Comparison of ENCODE assay signal across 27 cellular contexts in the genomic region with DNA sequence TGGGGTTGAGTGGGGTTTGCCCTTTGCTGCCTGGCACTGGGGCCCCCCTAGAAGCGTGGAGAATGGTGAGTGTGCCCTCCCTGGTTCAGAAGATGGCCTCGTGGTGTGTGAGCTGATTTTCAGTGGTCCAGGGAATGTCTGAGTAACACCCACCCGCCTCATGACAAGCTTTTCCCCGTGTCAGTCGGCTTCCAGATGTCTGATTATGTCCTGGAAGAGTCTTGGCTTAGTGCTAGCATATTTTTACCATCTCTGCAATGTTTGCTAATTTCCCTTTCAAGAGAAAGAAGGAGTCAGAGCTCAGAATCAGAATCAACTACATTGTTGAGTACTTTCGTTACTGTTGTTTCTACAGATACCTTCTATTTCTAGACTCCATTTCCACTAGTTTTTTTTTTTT.
"Had no signal": no experiment of that assay in that cellular context is flagged by ENCODE, and none has a peak within 500 bp of the region (broad histone marks: within the 10 kb centered on the region; RNA-seq: fewer than 3 reads in every experiment).

No MANE protein-coding gene starts in this region.

- H3K4me3 Mint-ChIP-seq: activated T-cell treated with anti-CD3 and anti-CD28 coated beads, Interleukin-2, amount 50 U/mL, for 72 hours; natural killer cell treated with Interleukin-12 subunit alpha and Interleukin-12 subunit beta and Interleukin-15 and Interleukin-18, amount 100 ng/mL, for 72 hours; stimulated activated naive CD8-positive, alpha-beta T cell treated with anti-CD3 and anti-CD28 coated beads, Interleukin-15, Interleukin-2, amounts not matched to agents 100 ng/mL and 50 ng/mL, for 24 hours had no signal

- H3K9me3 ChIP-seq: adrenal gland, left lung, mucosa of descending colon, pancreas, prostate gland, thyroid gland, upper lobe of left lung had no signal

- H3K27ac ChIP-seq: adrenal gland, left lung, pancreas, prostate gland, thyroid gland, upper lobe of left lung, VCaP had no signal

- H3K27me3 ChIP-seq: adrenal gland, left lung, pancreas, thyroid gland, upper lobe of left lung had no signal

- H3K9me3 Mint-ChIP-seq: activated naive CD4-positive, alpha-beta T cell treated with anti-CD3 and anti-CD28 coated beads, Interleukin-2, amount 50 U/mL, for 72 hours; activated T-cell treated with anti-CD3 and anti-CD28 coated beads, Interleukin-2, amount 50 U/mL, for 72 hours; natural killer cell treated with Interleukin-12 subunit alpha and Interleukin-12 subunit beta and Interleukin-15 and Interleukin-18, amount 100 ng/mL, for 72 hours; stimulated activated naive CD8-positive, alpha-beta T cell treated with anti-CD3 and anti-CD28 coated beads, Interleukin-15, Interleukin-2, amounts not matched to agents 100 ng/mL and 50 ng/mL, for 24 hours had no signal

- H3K4me3 ChIP-seq: adrenal gland, left lung, lung, mucosa of descending colon, pancreas, prostate gland, skin epidermis, thyroid gland, upper lobe of left lung had no signal

- H3K36me3 ChIP-seq: adrenal gland, left lung, pancreas, prostate gland, thyroid gland had no signal

- H3K4me1 ChIP-seq: adrenal gland, left lung, pancreas, prostate gland, upper lobe of left lung had no signal

- H3K27ac Mint-ChIP-seq: activated naive CD4-positive, alpha-beta T cell treated with anti-CD3 and anti-CD28 coated beads, Interleukin-2, amount 50 U/mL, for 72 hours; activated T-cell treated with anti-CD3 and anti-CD28 coated beads, Interleukin-2, amount 50 U/mL, for 72 hours; natural killer cell treated with Interleukin-12 subunit alpha and Interleukin-12 subunit beta and Interleukin-15 and Interleukin-18, amount 100 ng/mL, for 72 hours; stimulated activated naive CD8-positive, alpha-beta T cell treated with anti-CD3 and anti-CD28 coated beads, Interleukin-15, Interleukin-2, amounts not matched to agents 100 ng/mL and 50 ng/mL, for 24 hours had no signal

- ATAC-seq: activated naive CD4-positive, alpha-beta T cell treated with anti-CD3 and anti-CD28 coated beads, Interleukin-2, amount 50 U/mL, for 72 hours; activated T-cell treated with anti-CD3 and anti-CD28 coated beads, Interleukin-2, amount 50 U/mL, for 72 hours; left lung; mucosa of descending colon; natural killer cell treated with Interleukin-12 subunit alpha and Interleukin-12 subunit beta and Interleukin-15 and Interleukin-18, amount 100 ng/mL, for 72 hours; pancreas; sciatic nerve had no signal

- DNase-seq: activated CD4-positive, alpha-beta T cell treated with anti-CD3 and anti-CD28 coated beads for 4 hours; activated CD4-positive, alpha-beta T cell treated with anti-CD3 and anti-CD28 coated beads, Interleukin-2, amount 50 U/mL, for 4 hours; activated naive CD4-positive, alpha-beta T cell; activated T-cell treated with anti-CD3 and anti-CD28 coated beads for 4 hours; activated T-cell treated with anti-CD3 and anti-CD28 coated beads, Interleukin-2, amount 50 U/mL, for 72 hours; adrenal gland; aorta; central memory CD4-positive, alpha-beta T cell; effector CD8-positive, alpha-beta T cell; erythroblast; left lung; mesendoderm; mucosa of descending colon; pancreas; retina; stimulated activated CD4-positive, alpha-beta T cell treated with anti-CD3 and anti-CD28 coated beads, Interleukin-12 subunit alpha, Interleukin-12 subunit beta, amount 100 ng/mL, for 4 hours; stimulated activated CD4-positive, alpha-beta T cell treated with anti-CD3 and anti-CD28 coated beads, Interleukin-4, amount 100 ng/mL, for 1 hour; thyroid gland; upper lobe of left lung had no signal

- H3K36me3 Mint-ChIP-seq: activated naive CD4-positive, alpha-beta T cell treated with anti-CD3 and anti-CD28 coated beads, Interleukin-2, amount 50 U/mL, for 72 hours; natural killer cell treated with Interleukin-12 subunit alpha and Interleukin-12 subunit beta and Interleukin-15 and Interleukin-18, amount 100 ng/mL, for 72 hours had no signal

- H3K27me3 Mint-ChIP-seq: stimulated activated naive CD8-positive, alpha-beta T cell treated with anti-CD3 and anti-CD28 coated beads, Interleukin-15, Interleukin-2, amounts not matched to agents 100 ng/mL and 50 ng/mL, for 24 hours had no signal
